ENCODE assay signal across 24 cellular contexts in the genomic region with DNA sequence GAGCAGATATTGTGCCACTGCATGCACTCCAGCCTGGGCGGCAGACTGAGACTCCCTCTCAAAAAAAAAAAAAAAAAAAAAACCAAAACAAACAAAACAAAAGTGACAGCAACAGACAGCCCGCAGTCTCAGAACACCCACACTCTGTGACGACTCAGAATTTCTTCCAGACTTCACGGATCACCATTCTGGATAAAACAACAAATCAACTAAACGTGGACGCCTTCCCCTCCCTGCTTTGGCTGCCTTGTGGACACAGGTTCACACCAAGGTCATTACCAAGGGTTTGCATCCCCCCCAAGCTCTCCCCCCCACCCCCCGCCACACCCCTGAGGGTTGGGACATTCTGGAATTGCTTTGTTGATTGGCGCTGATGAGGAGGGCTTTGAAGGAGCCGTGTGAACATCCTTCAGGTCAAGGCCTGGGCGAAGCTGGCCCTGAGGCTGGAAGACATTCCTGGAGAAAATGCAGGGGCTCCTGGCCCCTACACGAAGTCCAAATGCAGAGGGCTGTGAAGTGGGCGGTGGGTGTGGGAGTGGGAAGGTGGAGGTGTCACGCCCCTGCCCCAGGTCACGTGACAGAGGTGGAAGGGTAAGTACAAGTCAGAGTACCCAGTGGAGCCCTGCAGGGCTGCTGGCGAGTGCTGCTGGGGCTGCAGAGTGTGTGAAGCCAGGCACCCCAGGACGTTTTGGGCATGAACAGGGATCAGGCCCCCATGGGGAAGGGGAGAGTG. TPM values are rescaled to one million over a fixed set of nuclear protein-coding genes. Genes with fewer than 3 reads are reported as not detected.
A peak's percentile ranks its signal among the peaks of the same experiment; 100 is the strongest.
DNase-seq lines count a peak whose midpoint lies in the region; ATAC-seq, FAIRE-seq and TF ChIP-seq lines count a peak whose summit lies in the region.
"Had no signal": no experiment of that assay in that cellular context is flagged by ENCODE, and none has a peak within 500 bp of the region (broad histone marks: within the 10 kb centered on the region; RNA-seq: fewer than 3 reads in every experiment).

No MANE protein-coding gene starts in this region.

- peaks cover 2% of the 10 kb centered on the region for H4K20me1 ChIP-seq in HepG2 (ENCODE audit: insufficient read depth, low read length)

- peaks cover 25% of the 10 kb centered on the region for H3K4me1 ChIP-seq in HepG2 (ENCODE audit: insufficient read depth, low read length)
- H3K4me1 ChIP-seq in right lobe of liver, result peaks cover 0 to 5% (median 2%) of the 10 kb centered on the region in 4 donors
- peaks cover 3% of the 10 kb centered on the region for H3K4me1 ChIP-seq in endodermal cell (ENCODE audit: control insufficient read depth, insufficient read depth, low read length)
- peaks cover 5 to 21% (median 15%) of the 10 kb centered on the region in 6 donors for H3K4me1 ChIP-seq in spleen

- H2AFZ ChIP-seq in HepG2 (ENCODE audit: low read length), result no peak overlapping the region

- no peak for TF ChIP-seq EP300 in HepG2 (IDR thresholded peaks at IDR 0.05; ENCODE audit: low read depth in 2 of 2, low read length in 2 of 2)
- no peak for TF ChIP-seq EP300 in HepG2 (CRISPR knock-in tag; IDR thresholded peaks at IDR 0.05; ENCODE audit: borderline replicate concordance)

- H3K27ac Mint-ChIP-seq in T-helper 2 cell treated with Interferon-gamma antibody and Interleukin-4, amounts not matched to agents 5 μg/mL and 100 μg/mL, for 36 hours, result peak overlapping the region; percentile 41
- no peak overlapping the region for H3K27ac Mint-ChIP-seq in endodermal cell
- peak overlapping the region; percentile 54 for H3K27ac Mint-ChIP-seq in type B pancreatic cell
- H3K27ac Mint-ChIP-seq: CD8-positive, alpha-beta T cell; HFFc6 had no signal

- no peak for TF ChIP-seq RAD21 in HepG2 (CRISPR knock-in tag; IDR thresholded peaks at IDR 0.05)

- peaks cover 8% of the 10 kb centered on the region for H3K4me1 Mint-ChIP-seq in T-helper 2 cell treated with Interferon-gamma antibody and Interleukin-4, amounts not matched to agents 5 μg/mL and 100 μg/mL, for 36 hours (ENCODE audit: low read depth)
- H3K4me1 Mint-ChIP-seq in endodermal cell, result peaks cover 4% of the 10 kb centered on the region
- H3K4me1 Mint-ChIP-seq in type B pancreatic cell (ENCODE audit: unreplicated experiment), result peaks cover 11% of the 10 kb centered on the region

- no peak overlapping the region for H3K9ac ChIP-seq in HepG2 (ENCODE audit: insufficient read depth, low read depth, low read length)
- H3K9ac ChIP-seq in endodermal cell (ENCODE audit: extremely low read depth, low read length, poor library complexity, severe bottlenecking), result no peak overlapping the region

- POLR2A ChIA-PET in HepG2 (lab: Yijun Ruan, JAX), result no interaction called here

- CTCF ChIA-PET in HepG2 (lab: Yijun Ruan, JAX; ENCODE audit: low intra/inter-chr PET ratio, low total read pairs), result no interaction called here

- peaks cover under 1% of the 10 kb centered on the region for H3K36me3 Mint-ChIP-seq in T-helper 2 cell treated with Interferon-gamma antibody and Interleukin-4, amounts not matched to agents 5 μg/mL and 100 μg/mL, for 36 hours (ENCODE audit: low read depth)
- H3K36me3 Mint-ChIP-seq in endodermal cell (ENCODE audit: low read depth), result peaks cover 5% of the 10 kb centered on the region
- H3K36me3 Mint-ChIP-seq in type B pancreatic cell, result no peaks in the 10 kb centered on the region

- H3K36me3 ChIP-seq in HepG2 (replicated peaks in 1 of 2; ENCODE audit: control insufficient read depth in 1 of 2, insufficient read depth in 2 of 2, low read length in 2 of 2), result no peaks in the 10 kb centered on the region
- H3K36me3 ChIP-seq in right lobe of liver, result no peaks in the 10 kb centered on the region
- no peaks in the 10 kb centered on the region for H3K36me3 ChIP-seq in endodermal cell (ENCODE audit: control insufficient read depth, insufficient read depth, low read length)
- H3K36me3 ChIP-seq in spleen, result no peaks in the 10 kb centered on the region

- no peaks in the 10 kb centered on the region for H3K9me3 ChIP-seq in HepG2 (ENCODE audit: low read length)
- no peaks in the 10 kb centered on the region for H3K9me3 ChIP-seq in right lobe of liver
- no peaks in the 10 kb centered on the region for H3K9me3 ChIP-seq in endodermal cell (ENCODE audit: control insufficient read depth, low read length)
- H3K9me3 ChIP-seq in spleen, result no peaks in the 10 kb centered on the region

- H3K9me3 Mint-ChIP-seq in T-helper 2 cell treated with Interferon-gamma antibody and Interleukin-4, amounts not matched to agents 5 μg/mL and 100 μg/mL, for 36 hours, result no peaks in the 10 kb centered on the region
- H3K9me3 Mint-ChIP-seq in endodermal cell (no peaks in the 10 kb centered on the region), type B pancreatic cell (no peaks in the 10 kb centered on the region)
- H3K9me3 Mint-ChIP-seq: CD8-positive, alpha-beta T cell had no signal

- no peak for DNase-seq in T-helper 2 cell treated with Interferon-gamma antibody and Interleukin-4, amounts not matched to agents 5 μg/mL and 100 μg/mL, for 36 hours (ENCODE audit: low spot score)
- DNase-seq in T-helper 2 cell, result no peak
- DNase-seq in HepG2 (ENCODE audit: low spot score), result no peak
- no peak for DNase-seq in right lobe of liver
- DNase-seq in endodermal cell, result peak; percentile 57
- no peak for DNase-seq in type B pancreatic cell (ENCODE audit: extremely low spot score, unreplicated experiment)
- no peak for DNase-seq in mesenteric fat pad (ENCODE audit: low spot score)
- DNase-seq in spleen, result no peak
- DNase-seq: ACHN, C1 segment of cervical spinal cord, DMS53, EL, HFFc6, KG1, NCI-H1092 treated with DMSO at 0.1 percent for 48 hours, NCI-H1436 treated with DMSO at 0.1 percent for 48 hours, NCI-H2029, NCI-H2227 treated with DMSO at 0.1 percent for 48 hours, NCI-H510A treated with DMSO at 0.1 percent for 48 hours, NCI-H748 treated with DMSO at 0.1 percent for 48 hours had no signal

- H3K27me3 ChIP-seq in HepG2 (ENCODE audit: control insufficient read depth in 1 of 2, insufficient read depth in 2 of 2, low read length in 2 of 2) (peaks cover 0 to 22% of the 10 kb centered on the region in 2 experiments; a peak in 3 of 5 replicates), right lobe of liver (no peaks in the 10 kb centered on the region), endodermal cell (ENCODE audit: control insufficient read depth, insufficient read depth, low read length, poor library complexity, severe bottlenecking) (no peaks in the 10 kb centered on the region), spleen (replicated peaks in 1 of 7) (peaks cover 0 to 10% (median 0%) of the 10 kb centered on the region in 7 donors)

- H3K4me3 ChIP-seq in HepG2 (replicated peaks in 1 of 3; ENCODE audit: insufficient read depth in 1 of 3, low read depth in 2 of 3, low read length in 3 of 3) (no peak overlapping the region), right lobe of liver (no peak overlapping the region), endodermal cell (ENCODE audit: low read length) (no peak overlapping the region), spleen (no peak overlapping the region)

- H3K27ac ChIP-seq in HepG2 (ENCODE audit: extremely low read length, insufficient read depth, low read length), result no peak overlapping the region
- H3K27ac ChIP-seq in right lobe of liver, result no peak overlapping the region
- no peak overlapping the region for H3K27ac ChIP-seq in endodermal cell (ENCODE audit: low read depth, low read length)
- H3K27ac ChIP-seq in spleen, result no peak overlapping the region
- H3K27ac ChIP-seq: 22Rv1 had no signal

- no peak overlapping the region for H3K4me3 Mint-ChIP-seq in T-helper 2 cell treated with Interferon-gamma antibody and Interleukin-4, amounts not matched to agents 5 μg/mL and 100 μg/mL, for 36 hours
- H3K4me3 Mint-ChIP-seq in endodermal cell (no peak overlapping the region), type B pancreatic cell (no peak overlapping the region)
- H3K4me3 Mint-ChIP-seq: CD8-positive, alpha-beta T cell; HFFc6 had no signal

- ATAC-seq in HepG2 (no peak), right lobe of liver (no peak)
- ATAC-seq: CD8-positive, alpha-beta T cell had no signal

- TF ChIP-seq CTCF in HepG2 (CRISPR knock-in tag; IDR thresholded peaks at IDR 0.05) (no peak), right lobe of liver (IDR thresholded peaks at IDR 0.05) (no peak), endodermal cell (conservative IDR thresholded peaks at IDR 0.05) (no peak), type B pancreatic cell (conservative IDR thresholded peaks at IDR 0.05) (no peak), spleen (IDR thresholded peaks at IDR 0.05 in 8 of 11, conservative IDR thresholded peaks at IDR 0.05 in 3 of 11) (no peak)

- H3K79me2 ChIP-seq in HepG2 (ENCODE audit: insufficient read depth, low read length), result peaks cover 11% of the 10 kb centered on the region

- H3K27me3 Mint-ChIP-seq in T-helper 2 cell treated with Interferon-gamma antibody and Interleukin-4, amounts not matched to agents 5 μg/mL and 100 μg/mL, for 36 hours (ENCODE audit: low read depth), result no peaks in the 10 kb centered on the region
- H3K27me3 Mint-ChIP-seq in endodermal cell (ENCODE audit: insufficient read depth) (peaks cover 6% of the 10 kb centered on the region), type B pancreatic cell (peaks cover under 1% of the 10 kb centered on the region)

- no TSS peak for BruUV-seq in HepG2 (replicated peaks; lab: Mats Ljungman, UMichigan)

- in situ Hi-C loops in HepG2 (cut with HindIII; ENCODE audit: extremely low pct_ligation_motif_present, low pct_unique_long_range_greater_than_20kb), result no loop called here

- intact Hi-C loops in HepG2 (cut with micrococcal nuclease; ENCODE audit: unreplicated experiment), result no loop called here
- intact Hi-C loops in right lobe of liver (cut with DNase I), result no loop called here
- intact Hi-C loops in spleen (cut with DNase I; ENCODE audit: low total_unique reads), result no loop called here

- FAIRE-seq in HepG2 (lab: Jason Lieb, UNC), result no peak
- FAIRE-seq: D721Med, H54 had no signal

- 78% methylated on average over 15 of the region's 16 CpGs for WGBS in HepG2 (ENCODE audit: low lambda C conversion rate)
- WGBS in right lobe of liver (ENCODE audit: insufficient coverage, low coverage, low lambda C conversion rate, missing lambda C conversion rate), result 66% methylated on average over 10 of the region's 16 CpGs
- WGBS in endodermal cell (ENCODE audit: insufficient coverage in 1 of 2, insufficient read length in 1 of 2), 2 experiments, result 84 to 95% methylated on average over 7 to 16 of the region's 16 CpGs
- 70 to 83% (median 81%) methylated on average over 16 of the region's 16 CpGs for WGBS in spleen, 5 donors

- TF ChIP-seq POLR2A in HepG2 (IDR thresholded peaks at IDR 0.05; ENCODE audit: insufficient read depth in 1 of 2, low read depth in 2 of 2, low read length in 2 of 2), result no peak
- TF ChIP-seq POLR2A in right lobe of liver (IDR thresholded peaks at IDR 0.05), result no peak
- TF ChIP-seq POLR2A in spleen (IDR thresholded peaks at IDR 0.05), result no peak

- H3K4me2 ChIP-seq in HepG2 (ENCODE audit: low read depth, low read length), result no peak overlapping the region

RNA-seq across cellular contexts. Expression of gene LCN10, which starts 10.1 kb away (rescaled TPM):
- total RNA-seq in HepG2 (2016; rRNA removed; fragmentation: Illumina TruSeq; extraction: Trizol) (0.14 and 0.53 TPM in 2 replicates), right lobe of liver (under 1 TPM in 4 of 6 experiments, not detected in 2; 0.23 to 0.81 (median 0.32) TPM), endodermal cell (1 to 10 TPM in 1 of 2 donors, under 1 TPM in 1; 0.91 to 1.1 TPM), type B pancreatic cell (ENCODE audit: low replicate concordance) (not detected in 2 replicates), mesenteric fat pad (9.2 TPM), spleen (10 to 100 TPM in 5 of 7 donors, 1 to 10 TPM in 2; 7.2 to 18.0 (median 12.8) TPM)
- not detected in 2 replicates for total RNA-seq in HepG2 (2016; cell fraction: cytosol; rRNA removed; fragmentation: Illumina TruSeq; extraction: Trizol; ENCODE audit: low read depth)
- total RNA-seq in HepG2 (2016; cell fraction: insoluble cytoplasmic fraction; rRNA removed; fragmentation: Illumina TruSeq; extraction: Trizol), result 0.13 and 0.19 TPM in 2 replicates
- 0.34 TPM in 2 replicates for total RNA-seq in HepG2 (2016; cell fraction: membrane; rRNA removed; fragmentation: Illumina TruSeq; extraction: Trizol)
- total RNA-seq in HepG2 (2016; cell fraction: nucleus; rRNA removed; fragmentation: Illumina TruSeq; extraction: Trizol), result 0.22 TPM in 1 of 2 replicates, not detected in the other
- polyA plus RNA-seq in HepG2 (2011; rRNA removed) (0.61 and 0.84 TPM in 2 replicates), spleen (10 to 100 TPM; 22.6 to 41.3 (median 24.5) TPM)
- polyA plus RNA-seq in HepG2 (2011; cell fraction: cytosol; rRNA removed), result 0.82 and 1.0 TPM in 2 replicates
- polyA plus RNA-seq in HepG2 (2011; cell fraction: nucleus; rRNA removed), result 0.85 and 1.8 TPM in 2 replicates
- 1.5 and 1.8 TPM in 2 replicates for polyA plus RNA-seq in HepG2 (2012)
- 0.18 and 0.24 TPM in 2 replicates for polyA plus RNA-seq in HepG2 (2016; cell fraction: cytosol; fragmentation: Illumina TruSeq; extraction: Trizol; ENCODE audit: low read depth)
- polyA plus RNA-seq in HepG2 (2016; cell fraction: insoluble cytoplasmic fraction; fragmentation: Illumina TruSeq; extraction: Trizol; ENCODE audit: low read depth), result 0.27 and 0.43 TPM in 2 replicates
- 0.15 and 0.43 TPM in 2 replicates for polyA plus RNA-seq in HepG2 (2016; cell fraction: membrane; fragmentation: Illumina TruSeq; extraction: Trizol; ENCODE audit: low read depth)
- polyA plus RNA-seq in HepG2 (2016; cell fraction: nucleus; fragmentation: Illumina TruSeq; extraction: Trizol; ENCODE audit: insufficient read depth, low read depth), result 0.41 and 0.74 TPM in 2 replicates
- polyA minus RNA-seq in HepG2 (2011; rRNA and poly(A)+ RNA removed; ENCODE audit: low replicate concordance), result 0.30 and 1.0 TPM in 2 replicates
- polyA minus RNA-seq in HepG2 (2011; cell fraction: cytosol; rRNA and poly(A)+ RNA removed), result not detected in 2 replicates
- polyA minus RNA-seq in HepG2 (2011; cell fraction: nucleus; rRNA and poly(A)+ RNA removed), result not detected in 2 replicates
- 0.07 TPM for polyA plus RNA-seq in endodermal cell (2013, experiment 1 of 2)
- polyA plus RNA-seq in endodermal cell (2013, experiment 2 of 2), result 0.17 TPM
- total RNA-seq: HFFc6 had no signal

RNA-seq across cellular contexts. Expression of gene LCN6, which starts 15.7 kb away (rescaled TPM):
- total RNA-seq in HepG2 (2016; rRNA removed; fragmentation: Illumina TruSeq; extraction: Trizol) (not detected in 2 replicates), right lobe of liver (under 1 TPM in 2 of 6 experiments, not detected in 4; 0.26 to 0.63 TPM), endodermal cell (not detected), type B pancreatic cell (ENCODE audit: low replicate concordance) (not detected in 2 replicates), mesenteric fat pad (16.2 TPM), spleen (1 to 10 TPM; 1.2 to 8.7 (median 3.7) TPM)
- not detected in 2 replicates for total RNA-seq in HepG2 (2016; cell fraction: cytosol; rRNA removed; fragmentation: Illumina TruSeq; extraction: Trizol; ENCODE audit: low read depth)
- not detected in 2 replicates for total RNA-seq in HepG2 (2016; cell fraction: insoluble cytoplasmic fraction; rRNA removed; fragmentation: Illumina TruSeq; extraction: Trizol)
- not detected in 2 replicates for total RNA-seq in HepG2 (2016; cell fraction: membrane; rRNA removed; fragmentation: Illumina TruSeq; extraction: Trizol)
- not detected in 2 replicates for total RNA-seq in HepG2 (2016; cell fraction: nucleus; rRNA removed; fragmentation: Illumina TruSeq; extraction: Trizol)
- polyA plus RNA-seq in HepG2 (2011; rRNA removed) (not detected in 2 replicates), spleen (10 to 100 TPM in 1 of 3 donors, 1 to 10 TPM in 2; 3.7 to 18.9 (median 5.0) TPM)
- not detected in 2 replicates for polyA plus RNA-seq in HepG2 (2011; cell fraction: cytosol; rRNA removed)
- not detected in 2 replicates for polyA plus RNA-seq in HepG2 (2011; cell fraction: nucleus; rRNA removed)
- not detected in 2 replicates for polyA plus RNA-seq in HepG2 (2012)
- not detected in 2 replicates for polyA plus RNA-seq in HepG2 (2016; cell fraction: cytosol; fragmentation: Illumina TruSeq; extraction: Trizol; ENCODE audit: low read depth)
- polyA plus RNA-seq in HepG2 (2016; cell fraction: insoluble cytoplasmic fraction; fragmentation: Illumina TruSeq; extraction: Trizol; ENCODE audit: low read depth), result not detected in 2 replicates
- not detected in 2 replicates for polyA plus RNA-seq in HepG2 (2016; cell fraction: membrane; fragmentation: Illumina TruSeq; extraction: Trizol; ENCODE audit: low read depth)
- polyA plus RNA-seq in HepG2 (2016; cell fraction: nucleus; fragmentation: Illumina TruSeq; extraction: Trizol; ENCODE audit: insufficient read depth, low read depth), result not detected in 2 replicates
- polyA minus RNA-seq in HepG2 (2011; rRNA and poly(A)+ RNA removed; ENCODE audit: low replicate concordance), result not detected in 2 replicates
- not detected in 2 replicates for polyA minus RNA-seq in HepG2 (2011; cell fraction: cytosol; rRNA and poly(A)+ RNA removed)
- not detected in 2 replicates for polyA minus RNA-seq in HepG2 (2011; cell fraction: nucleus; rRNA and poly(A)+ RNA removed)
- polyA plus RNA-seq in endodermal cell (2013, experiment 1 of 2), result not detected
- polyA plus RNA-seq in endodermal cell (2013, experiment 2 of 2), result not detected
- total RNA-seq: CD8-positive, alpha-beta T cell; HFFc6 had no signal

RNA-seq across cellular contexts. Expression of gene DIPK1B, which starts 20.2 kb away (rescaled TPM):
- total RNA-seq in HepG2 (2016; rRNA removed; fragmentation: Illumina TruSeq; extraction: Trizol) (0.18 and 0.28 TPM in 2 replicates), right lobe of liver (1 to 10 TPM; 1.4 to 7.7 (median 5.1) TPM), endodermal cell (10 to 100 TPM; 35.1 to 45.4 TPM), type B pancreatic cell (ENCODE audit: low replicate concordance) (40.8 and 48.7 TPM in 2 replicates), mesenteric fat pad (3.9 TPM), spleen (10 to 100 TPM in 5 of 7 donors, 1 to 10 TPM in 2; 5.2 to 26.5 (median 13.3) TPM)
- total RNA-seq in HepG2 (2016; cell fraction: cytosol; rRNA removed; fragmentation: Illumina TruSeq; extraction: Trizol; ENCODE audit: low read depth), result 0.91 and 1.1 TPM in 2 replicates
- total RNA-seq in HepG2 (2016; cell fraction: insoluble cytoplasmic fraction; rRNA removed; fragmentation: Illumina TruSeq; extraction: Trizol), result 0.28 and 0.41 TPM in 2 replicates
- 0.99 and 1.2 TPM in 2 replicates for total RNA-seq in HepG2 (2016; cell fraction: membrane; rRNA removed; fragmentation: Illumina TruSeq; extraction: Trizol)
- 0.16 TPM in 1 of 2 replicates, not detected in the other for total RNA-seq in HepG2 (2016; cell fraction: nucleus; rRNA removed; fragmentation: Illumina TruSeq; extraction: Trizol)
- polyA plus RNA-seq in HepG2 (2011; rRNA removed) (3.9 and 7.2 TPM in 2 replicates), spleen (10 to 100 TPM in 2 of 3 donors, 1 to 10 TPM in 1; 8.2 to 16.8 (median 11.3) TPM)
- 4.8 and 7.5 TPM in 2 replicates for polyA plus RNA-seq in HepG2 (2011; cell fraction: cytosol; rRNA removed)
- 17.3 and 19.2 TPM in 2 replicates for polyA plus RNA-seq in HepG2 (2011; cell fraction: nucleus; rRNA removed)
- polyA plus RNA-seq in HepG2 (2012), result 3.2 TPM in 2 replicates
- polyA plus RNA-seq in HepG2 (2016; cell fraction: cytosol; fragmentation: Illumina TruSeq; extraction: Trizol; ENCODE audit: low read depth), result 1.3 TPM in 2 replicates
- polyA plus RNA-seq in HepG2 (2016; cell fraction: insoluble cytoplasmic fraction; fragmentation: Illumina TruSeq; extraction: Trizol; ENCODE audit: low read depth), result 0.28 and 0.45 TPM in 2 replicates
- 1.1 TPM in 2 replicates for polyA plus RNA-seq in HepG2 (2016; cell fraction: membrane; fragmentation: Illumina TruSeq; extraction: Trizol; ENCODE audit: low read depth)
- 0.56 and 0.57 TPM in 2 replicates for polyA plus RNA-seq in HepG2 (2016; cell fraction: nucleus; fragmentation: Illumina TruSeq; extraction: Trizol; ENCODE audit: insufficient read depth, low read depth)
- polyA minus RNA-seq in HepG2 (2011; rRNA and poly(A)+ RNA removed; ENCODE audit: low replicate concordance), result 0.07 and 7.1 TPM in 2 replicates
- 2.7 and 3.6 TPM in 2 replicates for polyA minus RNA-seq in HepG2 (2011; cell fraction: cytosol; rRNA and poly(A)+ RNA removed)
- polyA minus RNA-seq in HepG2 (2011; cell fraction: nucleus; rRNA and poly(A)+ RNA removed), result 1.2 TPM in 2 replicates
- polyA plus RNA-seq in endodermal cell (2013, experiment 1 of 2), result 56.2 TPM
- polyA plus RNA-seq in endodermal cell (2013, experiment 2 of 2), result 53.5 TPM
- total RNA-seq: HFFc6 had no signal

RNA-seq across cellular contexts. Expression of gene LCN8, which starts 25.4 kb away (rescaled TPM):
- total RNA-seq in HepG2 (2016; rRNA removed; fragmentation: Illumina TruSeq; extraction: Trizol), result not detected in 2 replicates
- not detected in 2 replicates for total RNA-seq in HepG2 (2016; cell fraction: cytosol; rRNA removed; fragmentation: Illumina TruSeq; extraction: Trizol; ENCODE audit: low read depth)
- not detected in 2 replicates for total RNA-seq in HepG2 (2016; cell fraction: insoluble cytoplasmic fraction; rRNA removed; fragmentation: Illumina TruSeq; extraction: Trizol)
- total RNA-seq in HepG2 (2016; cell fraction: membrane; rRNA removed; fragmentation: Illumina TruSeq; extraction: Trizol), result not detected in 2 replicates
- total RNA-seq in HepG2 (2016; cell fraction: nucleus; rRNA removed; fragmentation: Illumina TruSeq; extraction: Trizol), result not detected in 2 replicates
- 0.15 TPM in 1 of 2 replicates, not detected in the other for polyA plus RNA-seq in HepG2 (2011; rRNA removed)
- 0.01 TPM in 1 of 2 replicates, not detected in the other for polyA plus RNA-seq in HepG2 (2011; cell fraction: cytosol; rRNA removed)
- polyA plus RNA-seq in HepG2 (2011; cell fraction: nucleus; rRNA removed), result 0.64 and 1.8 TPM in 2 replicates
- not detected in 2 replicates for polyA plus RNA-seq in HepG2 (2012)
- not detected in 2 replicates for polyA plus RNA-seq in HepG2 (2016; cell fraction: cytosol; fragmentation: Illumina TruSeq; extraction: Trizol; ENCODE audit: low read depth)
- not detected in 2 replicates for polyA plus RNA-seq in HepG2 (2016; cell fraction: insoluble cytoplasmic fraction; fragmentation: Illumina TruSeq; extraction: Trizol; ENCODE audit: low read depth)
- not detected in 2 replicates for polyA plus RNA-seq in HepG2 (2016; cell fraction: membrane; fragmentation: Illumina TruSeq; extraction: Trizol; ENCODE audit: low read depth)
- not detected in 2 replicates for polyA plus RNA-seq in HepG2 (2016; cell fraction: nucleus; fragmentation: Illumina TruSeq; extraction: Trizol; ENCODE audit: insufficient read depth, low read depth)
- not detected in 2 replicates for polyA minus RNA-seq in HepG2 (2011; rRNA and poly(A)+ RNA removed; ENCODE audit: low replicate concordance)
- polyA minus RNA-seq in HepG2 (2011; cell fraction: cytosol; rRNA and poly(A)+ RNA removed), result not detected in 2 replicates
- not detected in 2 replicates for polyA minus RNA-seq in HepG2 (2011; cell fraction: nucleus; rRNA and poly(A)+ RNA removed)
- total RNA-seq in right lobe of liver, result not detected
- total RNA-seq in endodermal cell, result not detected
- polyA plus RNA-seq in endodermal cell (2013, experiment 1 of 2), result not detected
- polyA plus RNA-seq in endodermal cell (2013, experiment 2 of 2), result not detected
- total RNA-seq in type B pancreatic cell (ENCODE audit: low replicate concordance), result not detected in 2 replicates
- total RNA-seq in mesenteric fat pad, result not detected
- total RNA-seq in spleen, result 1 to 10 TPM in 1 of 7 donors, under 1 TPM in 2, not detected in 4; 0.13 to 2.8 (median 0.51) TPM
- under 1 TPM; 0.22 to 0.70 (median 0.46) TPM for polyA plus RNA-seq in spleen
- total RNA-seq: CD8-positive, alpha-beta T cell; HFFc6 had no signal

RNA-seq across cellular contexts. Expression of gene LCN15, which starts 31.7 kb away (rescaled TPM):
- 0.29 and 1.3 TPM in 2 replicates for total RNA-seq in HepG2 (2016; rRNA removed; fragmentation: Illumina TruSeq; extraction: Trizol)
- 1.3 and 1.9 TPM in 2 replicates for total RNA-seq in HepG2 (2016; cell fraction: cytosol; rRNA removed; fragmentation: Illumina TruSeq; extraction: Trizol; ENCODE audit: low read depth)
- 0.55 and 1.00 TPM in 2 replicates for total RNA-seq in HepG2 (2016; cell fraction: insoluble cytoplasmic fraction; rRNA removed; fragmentation: Illumina TruSeq; extraction: Trizol)
- total RNA-seq in HepG2 (2016; cell fraction: membrane; rRNA removed; fragmentation: Illumina TruSeq; extraction: Trizol), result 0.96 and 1.5 TPM in 2 replicates
- 0.41 and 0.99 TPM in 2 replicates for total RNA-seq in HepG2 (2016; cell fraction: nucleus; rRNA removed; fragmentation: Illumina TruSeq; extraction: Trizol)
- polyA plus RNA-seq in HepG2 (2011; rRNA removed), result 32.9 and 53.7 TPM in 2 replicates
- 35.0 and 114 TPM in 2 replicates for polyA plus RNA-seq in HepG2 (2011; cell fraction: cytosol; rRNA removed)
- polyA plus RNA-seq in HepG2 (2011; cell fraction: nucleus; rRNA removed), result 18.7 and 43.2 TPM in 2 replicates
- 13.7 and 27.0 TPM in 2 replicates for polyA plus RNA-seq in HepG2 (2012)
- polyA plus RNA-seq in HepG2 (2016; cell fraction: cytosol; fragmentation: Illumina TruSeq; extraction: Trizol; ENCODE audit: low read depth), result 1.2 and 1.3 TPM in 2 replicates
- 0.36 and 0.57 TPM in 2 replicates for polyA plus RNA-seq in HepG2 (2016; cell fraction: insoluble cytoplasmic fraction; fragmentation: Illumina TruSeq; extraction: Trizol; ENCODE audit: low read depth)
- 0.84 and 0.88 TPM in 2 replicates for polyA plus RNA-seq in HepG2 (2016; cell fraction: membrane; fragmentation: Illumina TruSeq; extraction: Trizol; ENCODE audit: low read depth)
- 0.93 and 1.4 TPM in 2 replicates for polyA plus RNA-seq in HepG2 (2016; cell fraction: nucleus; fragmentation: Illumina TruSeq; extraction: Trizol; ENCODE audit: insufficient read depth, low read depth)
- polyA minus RNA-seq in HepG2 (2011; rRNA and poly(A)+ RNA removed; ENCODE audit: low replicate concordance), result 28.1 TPM in 1 of 2 replicates, not detected in the other
- polyA minus RNA-seq in HepG2 (2011; cell fraction: cytosol; rRNA and poly(A)+ RNA removed), result 3.6 and 11.7 TPM in 2 replicates
- 2.1 and 3.2 TPM in 2 replicates for polyA minus RNA-seq in HepG2 (2011; cell fraction: nucleus; rRNA and poly(A)+ RNA removed)
- not detected for total RNA-seq in right lobe of liver
- total RNA-seq in endodermal cell, result 1 to 10 TPM in 1 of 2 donors, under 1 TPM in 1; 0.51 to 1.2 TPM
- 0.82 TPM for polyA plus RNA-seq in endodermal cell (2013, experiment 1 of 2)
- polyA plus RNA-seq in endodermal cell (2013, experiment 2 of 2), result 0.95 TPM
- 0.77 and 0.93 TPM in 2 replicates for total RNA-seq in type B pancreatic cell (ENCODE audit: low replicate concordance)
- 0.32 TPM for total RNA-seq in mesenteric fat pad
- total RNA-seq in spleen, result under 1 TPM in 1 of 7 donors, not detected in 6; 0.35 TPM
- polyA plus RNA-seq in spleen, result not detected
- total RNA-seq: CD8-positive, alpha-beta T cell; HFFc6 had no signal
